In genomic region chr5:68289576-68289975, GRCh38 we compare ENCODE assay signal across 1 cellular context.
TF ChIP-seq lines count a peak whose summit lies in the region.

No MANE protein-coding gene starts in this region.

TF ChIP-seq in GM12878, 131 proteins besides CTCF, POLR2A, EP300 and RAD21 (continued from another document):
- TF ChIP-seq, protein P1, sequence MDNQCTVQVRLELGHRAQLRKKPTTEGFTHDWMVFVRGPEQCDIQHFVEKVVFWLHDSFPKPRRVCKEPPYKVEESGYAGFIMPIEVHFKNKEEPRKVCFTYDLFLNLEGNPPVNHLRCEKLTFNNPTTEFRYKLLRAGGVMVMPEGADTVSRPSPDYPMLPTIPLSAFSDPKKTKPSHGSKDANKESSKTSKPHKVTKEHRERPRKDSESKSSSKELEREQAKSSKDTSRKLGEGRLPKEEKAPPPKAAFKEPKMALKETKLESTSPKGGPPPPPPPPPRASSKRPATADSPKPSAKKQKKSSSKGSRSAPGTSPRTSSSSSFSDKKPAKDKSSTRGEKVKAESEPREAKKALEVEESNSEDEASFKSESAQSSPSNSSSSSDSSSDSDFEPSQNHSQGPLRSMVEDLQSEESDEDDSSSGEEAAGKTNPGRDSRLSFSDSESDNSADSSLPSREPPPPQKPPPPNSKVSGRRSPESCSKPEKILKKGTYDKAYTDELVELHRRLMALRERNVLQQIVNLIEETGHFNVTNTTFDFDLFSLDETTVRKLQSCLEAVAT (IDR thresholded peaks at IDR 0.05), result peak; percentile 95
- no peak for TF ChIP-seq EGR1 (IDR thresholded peaks at IDR 0.05; ENCODE audit: borderline replicate concordance in 1 of 2, low read depth in 2 of 2, low read length in 2 of 2)
- TF ChIP-seq NR2C2 (IDR thresholded peaks at IDR 0.05; ENCODE audit: borderline replicate concordance, control insufficient read depth, insufficient read length, low read depth), result no peak
- no peak for TF ChIP-seq BRCA1 (IDR thresholded peaks at IDR 0.05; ENCODE audit: low read depth, low read length)
- no peak for TF ChIP-seq MEF2B (IDR thresholded peaks at IDR 0.05; ENCODE audit: partially characterized antibody, poor library complexity, severe bottlenecking)
- TF ChIP-seq BACH1 (IDR thresholded peaks at IDR 0.05; ENCODE audit: borderline replicate concordance), result no peak
- no peak for TF ChIP-seq EZH2 (IDR thresholded peaks at IDR 0.05; ENCODE audit: borderline replicate concordance, control insufficient read depth, low read depth, low read length)
- TF ChIP-seq RELA (IDR thresholded peaks at IDR 0.05; ENCODE audit: borderline replicate concordance, partially characterized antibody), result no peak
- TF ChIP-seq NFYA (IDR thresholded peaks at IDR 0.05; ENCODE audit: borderline replicate concordance, low read depth, low read length), result no peak
- TF ChIP-seq, protein P2, sequence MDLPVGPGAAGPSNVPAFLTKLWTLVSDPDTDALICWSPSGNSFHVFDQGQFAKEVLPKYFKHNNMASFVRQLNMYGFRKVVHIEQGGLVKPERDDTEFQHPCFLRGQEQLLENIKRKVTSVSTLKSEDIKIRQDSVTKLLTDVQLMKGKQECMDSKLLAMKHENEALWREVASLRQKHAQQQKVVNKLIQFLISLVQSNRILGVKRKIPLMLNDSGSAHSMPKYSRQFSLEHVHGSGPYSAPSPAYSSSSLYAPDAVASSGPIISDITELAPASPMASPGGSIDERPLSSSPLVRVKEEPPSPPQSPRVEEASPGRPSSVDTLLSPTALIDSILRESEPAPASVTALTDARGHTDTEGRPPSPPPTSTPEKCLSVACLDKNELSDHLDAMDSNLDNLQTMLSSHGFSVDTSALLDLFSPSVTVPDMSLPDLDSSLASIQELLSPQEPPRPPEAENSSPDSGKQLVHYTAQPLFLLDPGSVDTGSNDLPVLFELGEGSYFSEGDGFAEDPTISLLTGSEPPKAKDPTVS (IDR thresholded peaks at IDR 0.05; ENCODE audit: low read depth, low read length), result no peak
- TF ChIP-seq ATF7 (IDR thresholded peaks at IDR 0.05; ENCODE audit: low read depth), result peak; percentile 94
- TF ChIP-seq MXI1 (IDR thresholded peaks at IDR 0.05; ENCODE audit: low read depth, low read length), result no peak
- no peak for TF ChIP-seq RB1 (IDR thresholded peaks at IDR 0.05; ENCODE audit: borderline replicate concordance)
- no peak for TF ChIP-seq NBN (IDR thresholded peaks at IDR 0.05)
- TF ChIP-seq HCFC1 (IDR thresholded peaks at IDR 0.05; ENCODE audit: low read length), result no peak
- TF ChIP-seq, protein P3, sequence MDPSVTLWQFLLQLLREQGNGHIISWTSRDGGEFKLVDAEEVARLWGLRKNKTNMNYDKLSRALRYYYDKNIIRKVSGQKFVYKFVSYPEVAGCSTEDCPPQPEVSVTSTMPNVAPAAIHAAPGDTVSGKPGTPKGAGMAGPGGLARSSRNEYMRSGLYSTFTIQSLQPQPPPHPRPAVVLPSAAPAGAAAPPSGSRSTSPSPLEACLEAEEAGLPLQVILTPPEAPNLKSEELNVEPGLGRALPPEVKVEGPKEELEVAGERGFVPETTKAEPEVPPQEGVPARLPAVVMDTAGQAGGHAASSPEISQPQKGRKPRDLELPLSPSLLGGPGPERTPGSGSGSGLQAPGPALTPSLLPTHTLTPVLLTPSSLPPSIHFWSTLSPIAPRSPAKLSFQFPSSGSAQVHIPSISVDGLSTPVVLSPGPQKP (IDR thresholded peaks at IDR 0.05; ENCODE audit: low read depth, low read length), result no peak
- no peak for TF ChIP-seq POLR2AphosphoS2 (IDR thresholded peaks at IDR 0.05; ENCODE audit: low read depth, low read length)
- TF ChIP-seq FOS (IDR thresholded peaks at IDR 0.05; ENCODE audit: borderline replicate concordance, extremely low read depth, insufficient read length), result no peak
TF ChIP-seq in GM12878: peak in this region for 3.
